18 cellular contexts compared by ENCODE assay signal in the genomic region with DNA sequence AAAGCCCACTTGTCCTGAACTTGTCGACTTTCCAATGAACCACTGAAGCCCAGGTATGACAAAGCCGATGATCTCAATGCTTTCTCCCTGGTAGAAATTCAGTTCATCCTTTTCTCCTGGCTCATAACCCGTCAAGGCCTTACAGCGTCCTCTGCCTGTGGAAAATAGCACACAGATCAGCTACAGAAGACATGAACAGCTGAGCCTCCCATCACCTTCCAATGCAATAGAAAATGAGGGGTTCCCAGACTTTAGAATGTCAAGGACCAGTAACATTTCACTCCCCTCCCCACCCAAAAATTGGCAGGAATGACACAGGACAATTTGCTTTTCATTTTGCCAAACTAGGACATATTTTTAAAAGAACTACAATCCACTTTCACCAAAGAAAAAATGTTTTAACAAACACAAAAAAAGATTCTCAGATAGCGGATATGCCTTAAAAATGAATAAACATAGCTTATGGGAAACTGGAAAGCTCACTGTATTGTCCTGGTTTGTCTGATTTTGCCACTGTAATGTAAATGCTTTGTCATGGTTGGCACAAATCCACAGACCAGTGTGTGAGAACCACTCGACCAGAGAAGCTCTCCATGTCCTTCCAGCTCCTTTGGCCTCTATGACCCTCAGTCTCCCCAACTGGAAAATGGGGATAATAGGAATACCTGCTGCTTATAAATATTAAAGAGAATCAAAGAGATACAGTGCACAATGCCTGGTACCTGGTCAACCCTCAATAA. TPM values are rescaled to one million over a fixed set of nuclear protein-coding genes. Genes with fewer than 3 reads are reported as not detected.
A peak's percentile ranks its signal among the peaks of the same experiment; 100 is the strongest.
DNase-seq lines count a peak whose midpoint lies in the region; ATAC-seq, FAIRE-seq and TF ChIP-seq lines count a peak whose summit lies in the region.
"Had no signal": no experiment of that assay in that cellular context is flagged by ENCODE, and none has a peak within 500 bp of the region (broad histone marks: within the 10 kb centered on the region; RNA-seq: fewer than 3 reads in every experiment).

No MANE protein-coding gene starts in this region.

- H2AFZ ChIP-seq in K562 (ENCODE audit: low read depth, low read length) = no peak overlapping the region

- H3K9ac ChIP-seq in K562 (ENCODE audit: insufficient read depth in 1 of 2, low read depth in 2 of 2, low read length in 2 of 2) = no peak overlapping the region

- WGBS in K562 (ENCODE audit: insufficient coverage, low coverage, missing lambda C conversion rate) = 8% methylated on average over 6 of the region's 6 CpGs

- peaks cover 0 to 2% (median 0%) of the 10 kb centered on the region in 3 donors for H3K27me3 Mint-ChIP-seq in CD14-positive monocyte (ENCODE audit: low read depth in 3 of 3)
- H3K27me3 Mint-ChIP-seq in stimulated activated naive CD8-positive, alpha-beta T cell treated with anti-CD3 and anti-CD28 coated beads, Interleukin-15, amount 100 ng/mL, for 72 hours = peaks cover 19% of the 10 kb centered on the region
- H3K27me3 Mint-ChIP-seq: T-cell had no signal

- ATAC-seq in K562 = no peak
- no peak for ATAC-seq in mucosa of descending colon
- no peak for ATAC-seq in stimulated activated naive CD8-positive, alpha-beta T cell treated with anti-CD3 and anti-CD28 coated beads, Interleukin-15, amount 100 ng/mL, for 72 hours

- POLR2A ChIA-PET in K562 (lab: Yijun Ruan, JAX) = interaction anchor here (1.4 kb wide), 1 partner anchor 11 kb away, joined by 4 read pairs; no protein-coding TSS in a partner anchor

- TF ChIP-seq POLR2A in K562 (conservative IDR thresholded peaks at IDR 0.05) = no peak

- no peak overlapping the region for H3K4me3 ChIP-seq in K562
- no peak overlapping the region for H3K4me3 ChIP-seq in mucosa of descending colon
- H3K4me3 ChIP-seq: coronary artery, left ventricle myocardium inferior had no signal

- DNase-seq in CD14-positive monocyte (ENCODE audit: low spot score) (no peak), M059J (ENCODE audit: low read depth) (peak; percentile 43), K562 (ENCODE audit: extremely low read depth in 1 of 4, low spot score in 3 of 4) (no peak), lung microvascular endothelial cell (ENCODE audit: low read depth in 2 of 2) (peak; percentile 87 to 99), Ammon's horn (ENCODE audit: low spot score) (no peak), mucosa of descending colon (no peak), kidney glomerular epithelial cell (lab: John Stamatoyannopoulos, UW) (no peak)
- DNase-seq in stimulated activated naive CD8-positive, alpha-beta T cell treated with anti-CD3 and anti-CD28 coated beads, Interleukin-15, amount 100 ng/mL, for 72 hours = no peak
- DNase-seq: activated naive CD4-positive, alpha-beta T cell treated with anti-CD3 and anti-CD28 coated beads, Interleukin-2, amount 10 ng/mL, durations not matched to agents 7 days and 5 days; activated T-cell treated with anti-CD3 and anti-CD28 coated beads, Interleukin-2, amount 50 U/mL, for 4 hours; left ventricle myocardium inferior; NCI-H446; SHP77; T-cell; WERI-Rb-1 had no signal

- no peaks in the 10 kb centered on the region for H4K20me1 ChIP-seq in K562 (replicated peaks; ENCODE audit: control insufficient read depth, insufficient read depth, low read length)

- no peak for TF ChIP-seq EP300 in K562 (IDR thresholded peaks at IDR 0.05; ENCODE audit: low read length)

- TF ChIP-seq RAD21 in K562 (CRISPR knock-in tag; conservative IDR thresholded peaks at IDR 0.05 in 1 of 2, IDR thresholded peaks at IDR 0.05 in 1 of 2) = no peak

- no peak overlapping the region for H3K27ac ChIP-seq in K562 (ENCODE audit: extremely low read depth, low read depth, low read length)
- H3K27ac ChIP-seq: coronary artery, left ventricle myocardium inferior, WERI-Rb-1 had no signal

- peaks cover 0 to 15% of the 10 kb centered on the region in 2 experiments; a peak in 2 of 5 replicates for H3K27me3 ChIP-seq in K562 (ENCODE audit: control insufficient read depth in 2 of 2, insufficient read depth in 2 of 2, low read length in 2 of 2)

- H3K36me3 Mint-ChIP-seq in CD14-positive monocyte = no peaks in the 10 kb centered on the region
- H3K36me3 Mint-ChIP-seq: activated naive CD4-positive, alpha-beta T cell treated with anti-CD3 and anti-CD28 coated beads, Interleukin-2, amount 10 ng/mL, durations not matched to agents 7 days and 5 days; T-cell had no signal

- no peaks in the 10 kb centered on the region for H3K79me2 ChIP-seq in K562 (ENCODE audit: control insufficient read depth, insufficient read depth, low read length)

- CTCF ChIA-PET in K562 (lab: Yijun Ruan, JAX; ENCODE audit: low intra/inter-chr PET ratio) = no interaction called here

- in situ Hi-C loops in K562 (cut with MboI) = loop anchor here (10.0 to 25.0 kb wide), 3 partner anchors 304 to 851 kb away; no protein-coding TSS in a partner anchor

- no TSS peak for BruUV-seq in K562 (replicated peaks; lab: Mats Ljungman, UMichigan)

- no peak overlapping the region for H3K4me2 ChIP-seq in K562 (ENCODE audit: insufficient read depth, low read length)

- H3K9me3 ChIP-seq in K562 (replicated peaks; ENCODE audit: control insufficient read depth, insufficient read depth, low read depth, low read length) = no peaks in the 10 kb centered on the region
- H3K9me3 ChIP-seq in mucosa of descending colon = no peaks in the 10 kb centered on the region
- H3K9me3 ChIP-seq: left ventricle myocardium inferior had no signal

- no peak for TF ChIP-seq CTCF in CD14-positive monocyte (IDR thresholded peaks at IDR 0.05)
- peak in 1 of 3 experiments; percentile 10; a peak in 2 of 6 replicates for TF ChIP-seq CTCF in K562 (IDR thresholded peaks at IDR 0.05 in 2 of 3, conservative IDR thresholded peaks at IDR 0.05 in 1 of 3; ENCODE audit: insufficient read depth in 2 of 3, low read depth in 1 of 3, low read length in 3 of 3)
- TF ChIP-seq CTCF in mucosa of descending colon (IDR thresholded peaks at IDR 0.05) = no peak

- H3K27ac Mint-ChIP-seq in CD14-positive monocyte = peak overlapping the region; percentile 10 to 90 (median 76)
- no peak overlapping the region for H3K27ac Mint-ChIP-seq in stimulated activated naive CD8-positive, alpha-beta T cell treated with anti-CD3 and anti-CD28 coated beads, Interleukin-15, amount 100 ng/mL, for 72 hours
- H3K27ac Mint-ChIP-seq: activated CD8-positive, alpha-beta T cell treated with anti-CD3 and anti-CD28 coated beads for 36 hours; activated naive CD4-positive, alpha-beta T cell treated with anti-CD3 and anti-CD28 coated beads, Interleukin-2, amount 10 ng/mL, durations not matched to agents 7 days and 5 days; T-cell had no signal

- no peaks in the 10 kb centered on the region for H3K9me1 ChIP-seq in K562 (ENCODE audit: control insufficient read depth, insufficient read depth, low read length)

- peaks cover 73% of the 10 kb centered on the region for H3K4me1 Mint-ChIP-seq in CD14-positive monocyte
- peaks cover 22% of the 10 kb centered on the region for H3K4me1 Mint-ChIP-seq in stimulated activated naive CD8-positive, alpha-beta T cell treated with anti-CD3 and anti-CD28 coated beads, Interleukin-15, amount 100 ng/mL, for 72 hours

- H3K4me1 ChIP-seq in K562 (replicated peaks in 1 of 2; ENCODE audit: control insufficient read depth in 2 of 2, insufficient read depth in 2 of 2, low read length in 2 of 2) = no peaks in the 10 kb centered on the region; a peak in 1 of 5 replicates
- H3K4me1 ChIP-seq in mucosa of descending colon (ENCODE audit: low read depth) = no peaks in the 10 kb centered on the region

- FAIRE-seq in K562 (lab: Jason Lieb, UNC) = no peak
- FAIRE-seq: G401.6 had no signal

- no peaks in the 10 kb centered on the region for H3K36me3 ChIP-seq in K562 (ENCODE audit: control insufficient read depth, insufficient read depth, low read length)
- no peaks in the 10 kb centered on the region for H3K36me3 ChIP-seq in mucosa of descending colon (ENCODE audit: low read depth)
- H3K36me3 ChIP-seq: WERI-Rb-1 had no signal

- H3K9me3 Mint-ChIP-seq in CD14-positive monocyte = no peaks in the 10 kb centered on the region
- H3K9me3 Mint-ChIP-seq in stimulated activated naive CD8-positive, alpha-beta T cell treated with anti-CD3 and anti-CD28 coated beads, Interleukin-15, amount 100 ng/mL, for 72 hours = no peaks in the 10 kb centered on the region
- H3K9me3 Mint-ChIP-seq: activated CD8-positive, alpha-beta T cell treated with anti-CD3 and anti-CD28 coated beads for 36 hours; activated naive CD4-positive, alpha-beta T cell treated with anti-CD3 and anti-CD28 coated beads, Interleukin-2, amount 10 ng/mL, durations not matched to agents 7 days and 5 days; activated T-cell treated with anti-CD3 and anti-CD28 coated beads, Interleukin-2, amount 50 U/mL, for 4 hours; T-cell had no signal

- intact Hi-C loops in CD14-positive monocyte (cut with micrococcal nuclease) = loop anchor here (10.0 kb wide), 3 partner anchors 304 to 854 kb away; no protein-coding TSS in a partner anchor
- intact Hi-C loops in K562 (cut with micrococcal nuclease) = loop anchor here (10.0 kb wide), 1 partner anchor 1094 kb away; no protein-coding TSS in a partner anchor
- intact Hi-C loops in mucosa of descending colon (cut with DNase I, micrococcal nuclease) = loop anchor here (5.0 to 10.0 kb wide), 2 partner anchors 304 to 596 kb away; no protein-coding TSS in a partner anchor

- no peak overlapping the region for H3K4me3 Mint-ChIP-seq in CD14-positive monocyte
- H3K4me3 Mint-ChIP-seq in stimulated activated naive CD8-positive, alpha-beta T cell treated with anti-CD3 and anti-CD28 coated beads, Interleukin-15, amount 100 ng/mL, for 72 hours = no peak overlapping the region
- H3K4me3 Mint-ChIP-seq: activated CD8-positive, alpha-beta T cell treated with anti-CD3 and anti-CD28 coated beads for 36 hours; activated naive CD4-positive, alpha-beta T cell treated with anti-CD3 and anti-CD28 coated beads, Interleukin-2, amount 10 ng/mL, durations not matched to agents 7 days and 5 days; activated T-cell treated with anti-CD3 and anti-CD28 coated beads, Interleukin-2, amount 50 U/mL, for 4 hours; T-cell had no signal

RNA-seq across cellular contexts. Expression of gene SH3TC2, which starts 24.4 kb away (rescaled TPM):
- polyA plus RNA-seq in CD14-positive monocyte (under 1 TPM; 0.14 to 0.30 TPM), K562 (2011; rRNA removed) (0.03 and 0.61 TPM in 2 replicates), K562 (2014; fragmentation: Illumina TruSeq; extraction: Trizol) (0.33 and 0.34 TPM in 2 replicates), K562 (2014; fragmentation: Nextera tagmentation; extraction: Ambion mirVana) (under 1 TPM in 1 of 2 experiments, not detected in 1; 0.03 TPM), K562 (2014; rRNA removed) (0.20 and 0.52 TPM in 2 replicates)
- 2.4 and 7.2 TPM in 2 replicates for total RNA-seq in M059J (2014; rRNA removed; shearing (Covaris generic))
- total RNA-seq in K562 (2011; cell fraction: chromatin; rRNA removed; ENCODE audit: low replicate concordance) = 0.40 and 0.88 TPM in 2 replicates
- total RNA-seq in K562 (2011; cell fraction: nucleolus; rRNA removed) = 0.17 and 0.26 TPM in 2 replicates
- 0.53 and 0.81 TPM in 2 replicates for total RNA-seq in K562 (2011; cell fraction: nucleoplasm; rRNA removed)
- total RNA-seq in K562 (2014; rRNA removed) (0.41 and 0.59 TPM in 2 replicates), K562 (2014; rRNA removed; fragmentation: Illumina TruSeq; extraction: Trizol) (0.41 and 0.62 TPM in 2 replicates), K562 (2015; rRNA removed; fragmentation: Illumina TruSeq; extraction: Trizol) (0.29 and 0.41 TPM in 2 replicates), K562 (2021) (0.80 and 1.1 TPM in 2 replicates), lung microvascular endothelial cell (4.0 and 15.0 TPM in 2 replicates), mucosa of descending colon (1 to 10 TPM; 1.3 to 3.9 (median 2.2) TPM)
- polyA plus RNA-seq in K562 (2011; cell fraction: cytosol; rRNA removed) = 0.45 TPM in 1 of 2 replicates, not detected in the other
- 1.6 TPM in 1 of 2 replicates, not detected in the other for polyA plus RNA-seq in K562 (2011; cell fraction: nucleus; rRNA removed)
- polyA plus RNA-seq in K562 (2012) = 0.62 and 0.64 TPM in 2 replicates
- polyA minus RNA-seq in K562 (2011; rRNA and poly(A)+ RNA removed) = 0.42 and 0.74 TPM in 2 replicates
- 1.5 TPM in 1 of 2 replicates, not detected in the other for polyA minus RNA-seq in K562 (2011; cell fraction: cytosol; rRNA and poly(A)+ RNA removed)
- polyA minus RNA-seq in K562 (2011; cell fraction: nucleus; rRNA and poly(A)+ RNA removed) = 0.67 TPM in 1 of 2 replicates, not detected in the other
- total RNA-seq: activated CD8-positive, alpha-beta T cell treated with anti-CD3 and anti-CD28 coated beads for 36 hours; activated T-cell treated with anti-CD3 and anti-CD28 coated beads, Interleukin-2, amount 50 U/mL, for 4 hours; T-cell had no signal

Comparison
In these comparisons a context has a peak if more than half of its experiments do, and no peak if none do; other contexts are left out.
1. DNase-seq: peak in M059J (single experiment) and lung microvascular endothelial cell (2 of 2); none in CD14-positive monocyte (single experiment), K562 (0 of 4), Ammon's horn (single experiment), mucosa of descending colon (0 of 3), kidney glomerular epithelial cell (single experiment) and stimulated activated naive CD8-positive, alpha-beta T cell treated with anti-CD3 and anti-CD28 coated beads, Interleukin-15, amount 100 ng/mL, for 72 hours (0 of 2).
2. H3K27ac Mint-ChIP-seq: peak in CD14-positive monocyte (7 of 7); none in stimulated activated naive CD8-positive, alpha-beta T cell treated with anti-CD3 and anti-CD28 coated beads, Interleukin-15, amount 100 ng/mL, for 72 hours (0 of 2).